1 cellular context compared by ENCODE assay signal in the genomic region with DNA sequence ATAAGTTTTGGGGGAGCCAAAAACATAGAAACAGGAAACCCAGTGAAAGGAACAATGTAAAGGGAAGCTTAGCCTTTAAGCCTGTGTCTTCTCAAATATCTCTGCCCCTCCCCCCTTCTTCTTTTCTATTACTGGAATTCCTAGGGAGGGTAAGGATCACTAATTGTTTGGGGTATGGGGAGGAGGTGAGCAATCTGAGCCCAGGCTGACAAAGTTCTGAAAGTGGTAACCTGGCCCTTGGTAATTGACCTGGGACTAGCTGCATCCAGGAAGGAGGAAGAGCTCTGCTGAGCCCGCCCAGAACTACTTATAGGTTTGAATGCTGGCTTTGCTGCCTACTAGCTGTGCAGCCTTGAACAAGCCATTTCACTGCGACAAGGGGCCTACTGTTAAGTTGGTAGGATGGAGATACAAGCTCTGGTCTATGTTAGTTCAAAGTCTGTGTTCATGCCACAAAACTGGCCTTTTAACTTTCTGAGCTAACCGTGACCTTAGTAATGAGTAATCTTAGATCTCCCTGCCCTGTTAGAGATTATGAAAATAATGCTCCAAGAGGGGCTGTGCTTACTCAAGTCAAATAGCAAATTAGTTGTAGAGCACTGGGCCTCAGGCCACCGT.
A peak's percentile ranks its signal among the peaks of the same experiment; 100 is the strongest.
TF ChIP-seq lines count a peak whose summit lies in the region.

No MANE protein-coding gene starts in this region.

TF ChIP-seq in HepG2, 621 proteins besides CTCF, POLR2A, EP300 and RAD21 (continued from another document and continues in another):
- TF ChIP-seq, protein P1, sequence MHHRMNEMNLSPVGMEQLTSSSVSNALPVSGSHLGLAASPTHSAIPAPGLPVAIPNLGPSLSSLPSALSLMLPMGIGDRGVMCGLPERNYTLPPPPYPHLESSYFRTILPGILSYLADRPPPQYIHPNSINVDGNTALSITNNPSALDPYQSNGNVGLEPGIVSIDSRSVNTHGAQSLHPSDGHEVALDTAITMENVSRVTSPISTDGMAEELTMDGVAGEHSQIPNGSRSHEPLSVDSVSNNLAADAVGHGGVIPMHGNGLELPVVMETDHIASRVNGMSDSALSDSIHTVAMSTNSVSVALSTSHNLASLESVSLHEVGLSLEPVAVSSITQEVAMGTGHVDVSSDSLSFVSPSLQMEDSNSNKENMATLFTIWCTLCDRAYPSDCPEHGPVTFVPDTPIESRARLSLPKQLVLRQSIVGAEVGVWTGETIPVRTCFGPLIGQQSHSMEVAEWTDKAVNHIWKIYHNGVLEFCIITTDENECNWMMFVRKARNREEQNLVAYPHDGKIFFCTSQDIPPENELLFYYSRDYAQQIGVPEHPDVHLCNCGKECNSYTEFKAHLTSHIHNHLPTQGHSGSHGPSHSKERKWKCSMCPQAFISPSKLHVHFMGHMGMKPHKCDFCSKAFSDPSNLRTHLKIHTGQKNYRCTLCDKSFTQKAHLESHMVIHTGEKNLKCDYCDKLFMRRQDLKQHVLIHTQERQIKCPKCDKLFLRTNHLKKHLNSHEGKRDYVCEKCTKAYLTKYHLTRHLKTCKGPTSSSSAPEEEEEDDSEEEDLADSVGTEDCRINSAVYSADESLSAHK (CRISPR knock-in tag; IDR thresholded peaks at IDR 0.05; ENCODE audit: borderline replicate concordance) = no peak
- TF ChIP-seq ZNF720 (CRISPR knock-in tag; IDR thresholded peaks at IDR 0.05) = no peak
- TF ChIP-seq MTA1 (CRISPR knock-in tag; IDR thresholded peaks at IDR 0.05; ENCODE audit: borderline replicate concordance) = no peak
- no peak for TF ChIP-seq IKZF1 (IDR thresholded peaks at IDR 0.05)
- TF ChIP-seq, protein P2, sequence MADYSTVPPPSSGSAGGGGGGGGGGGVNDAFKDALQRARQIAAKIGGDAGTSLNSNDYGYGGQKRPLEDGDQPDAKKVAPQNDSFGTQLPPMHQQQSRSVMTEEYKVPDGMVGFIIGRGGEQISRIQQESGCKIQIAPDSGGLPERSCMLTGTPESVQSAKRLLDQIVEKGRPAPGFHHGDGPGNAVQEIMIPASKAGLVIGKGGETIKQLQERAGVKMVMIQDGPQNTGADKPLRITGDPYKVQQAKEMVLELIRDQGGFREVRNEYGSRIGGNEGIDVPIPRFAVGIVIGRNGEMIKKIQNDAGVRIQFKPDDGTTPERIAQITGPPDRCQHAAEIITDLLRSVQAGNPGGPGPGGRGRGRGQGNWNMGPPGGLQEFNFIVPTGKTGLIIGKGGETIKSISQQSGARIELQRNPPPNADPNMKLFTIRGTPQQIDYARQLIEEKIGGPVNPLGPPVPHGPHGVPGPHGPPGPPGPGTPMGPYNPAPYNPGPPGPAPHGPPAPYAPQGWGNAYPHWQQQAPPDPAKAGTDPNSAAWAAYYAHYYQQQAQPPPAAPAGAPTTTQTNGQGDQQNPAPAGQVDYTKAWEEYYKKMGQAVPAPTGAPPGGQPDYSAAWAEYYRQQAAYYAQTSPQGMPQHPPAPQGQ (CRISPR knock-in tag; IDR thresholded peaks at IDR 0.05; ENCODE audit: borderline replicate concordance) = no peak
- TF ChIP-seq, protein P3, sequence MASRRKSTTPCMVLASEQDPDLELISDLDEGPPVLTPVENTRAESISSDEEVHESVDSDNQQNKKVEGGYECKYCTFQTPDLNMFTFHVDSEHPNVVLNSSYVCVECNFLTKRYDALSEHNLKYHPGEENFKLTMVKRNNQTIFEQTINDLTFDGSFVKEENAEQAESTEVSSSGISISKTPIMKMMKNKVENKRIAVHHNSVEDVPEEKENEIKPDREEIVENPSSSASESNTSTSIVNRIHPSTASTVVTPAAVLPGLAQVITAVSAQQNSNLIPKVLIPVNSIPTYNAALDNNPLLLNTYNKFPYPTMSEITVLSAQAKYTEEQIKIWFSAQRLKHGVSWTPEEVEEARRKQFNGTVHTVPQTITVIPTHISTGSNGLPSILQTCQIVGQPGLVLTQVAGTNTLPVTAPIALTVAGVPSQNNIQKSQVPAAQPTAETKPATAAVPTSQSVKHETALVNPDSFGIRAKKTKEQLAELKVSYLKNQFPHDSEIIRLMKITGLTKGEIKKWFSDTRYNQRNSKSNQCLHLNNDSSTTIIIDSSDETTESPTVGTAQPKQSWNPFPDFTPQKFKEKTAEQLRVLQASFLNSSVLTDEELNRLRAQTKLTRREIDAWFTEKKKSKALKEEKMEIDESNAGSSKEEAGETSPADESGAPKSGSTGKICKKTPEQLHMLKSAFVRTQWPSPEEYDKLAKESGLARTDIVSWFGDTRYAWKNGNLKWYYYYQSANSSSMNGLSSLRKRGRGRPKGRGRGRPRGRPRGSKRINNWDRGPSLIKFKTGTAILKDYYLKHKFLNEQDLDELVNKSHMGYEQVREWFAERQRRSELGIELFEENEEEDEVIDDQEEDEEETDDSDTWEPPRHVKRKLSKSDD (CRISPR knock-in tag; IDR thresholded peaks at IDR 0.05; ENCODE audit: low read depth) = no peak
- no peak for TF ChIP-seq ARID2 (CRISPR knock-in tag; IDR thresholded peaks at IDR 0.05; ENCODE audit: borderline replicate concordance)
- TF ChIP-seq ZFP82 (CRISPR knock-in tag; IDR thresholded peaks at IDR 0.05; ENCODE audit: borderline replicate concordance) = no peak
- no peak for TF ChIP-seq ZFAT (CRISPR knock-in tag; conservative IDR thresholded peaks at IDR 0.05)
- no peak for TF ChIP-seq ARNT (IDR thresholded peaks at IDR 0.05)
- no peak for TF ChIP-seq NFKBIZ (CRISPR knock-in tag; IDR thresholded peaks at IDR 0.05)
- TF ChIP-seq MED1 (CRISPR knock-in tag; IDR thresholded peaks at IDR 0.05) = 0 out of 2 replicates have a peak, but pooled peaks have one; percentile 34
- TF ChIP-seq PTBP1 (IDR thresholded peaks at IDR 0.05; ENCODE audit: low read depth, low read length, poor library complexity, severe bottlenecking) = no peak
- TF ChIP-seq MIER3 (CRISPR knock-in tag; IDR thresholded peaks at IDR 0.05; ENCODE audit: borderline replicate concordance) = no peak
- no peak for TF ChIP-seq PAX8 (CRISPR knock-in tag; IDR thresholded peaks at IDR 0.05; ENCODE audit: borderline replicate concordance)
- TF ChIP-seq HDAC6 (IDR thresholded peaks at IDR 0.05; ENCODE audit: low read depth, low read length) = no peak
- no peak for TF ChIP-seq PHB2 (IDR thresholded peaks at IDR 0.05; ENCODE audit: partially characterized antibody)
- no peak for TF ChIP-seq SNAI1 (CRISPR knock-in tag; IDR thresholded peaks at IDR 0.05; ENCODE audit: borderline replicate concordance)
- TF ChIP-seq ZNF180 (CRISPR knock-in tag; IDR thresholded peaks at IDR 0.05; ENCODE audit: borderline replicate concordance, low read depth) = no peak
- no peak for TF ChIP-seq ZNF296 (CRISPR knock-in tag; conservative IDR thresholded peaks at IDR 0.05)
- no peak for TF ChIP-seq SIX4 (CRISPR knock-in tag; IDR thresholded peaks at IDR 0.05)
- TF ChIP-seq, protein P4, sequence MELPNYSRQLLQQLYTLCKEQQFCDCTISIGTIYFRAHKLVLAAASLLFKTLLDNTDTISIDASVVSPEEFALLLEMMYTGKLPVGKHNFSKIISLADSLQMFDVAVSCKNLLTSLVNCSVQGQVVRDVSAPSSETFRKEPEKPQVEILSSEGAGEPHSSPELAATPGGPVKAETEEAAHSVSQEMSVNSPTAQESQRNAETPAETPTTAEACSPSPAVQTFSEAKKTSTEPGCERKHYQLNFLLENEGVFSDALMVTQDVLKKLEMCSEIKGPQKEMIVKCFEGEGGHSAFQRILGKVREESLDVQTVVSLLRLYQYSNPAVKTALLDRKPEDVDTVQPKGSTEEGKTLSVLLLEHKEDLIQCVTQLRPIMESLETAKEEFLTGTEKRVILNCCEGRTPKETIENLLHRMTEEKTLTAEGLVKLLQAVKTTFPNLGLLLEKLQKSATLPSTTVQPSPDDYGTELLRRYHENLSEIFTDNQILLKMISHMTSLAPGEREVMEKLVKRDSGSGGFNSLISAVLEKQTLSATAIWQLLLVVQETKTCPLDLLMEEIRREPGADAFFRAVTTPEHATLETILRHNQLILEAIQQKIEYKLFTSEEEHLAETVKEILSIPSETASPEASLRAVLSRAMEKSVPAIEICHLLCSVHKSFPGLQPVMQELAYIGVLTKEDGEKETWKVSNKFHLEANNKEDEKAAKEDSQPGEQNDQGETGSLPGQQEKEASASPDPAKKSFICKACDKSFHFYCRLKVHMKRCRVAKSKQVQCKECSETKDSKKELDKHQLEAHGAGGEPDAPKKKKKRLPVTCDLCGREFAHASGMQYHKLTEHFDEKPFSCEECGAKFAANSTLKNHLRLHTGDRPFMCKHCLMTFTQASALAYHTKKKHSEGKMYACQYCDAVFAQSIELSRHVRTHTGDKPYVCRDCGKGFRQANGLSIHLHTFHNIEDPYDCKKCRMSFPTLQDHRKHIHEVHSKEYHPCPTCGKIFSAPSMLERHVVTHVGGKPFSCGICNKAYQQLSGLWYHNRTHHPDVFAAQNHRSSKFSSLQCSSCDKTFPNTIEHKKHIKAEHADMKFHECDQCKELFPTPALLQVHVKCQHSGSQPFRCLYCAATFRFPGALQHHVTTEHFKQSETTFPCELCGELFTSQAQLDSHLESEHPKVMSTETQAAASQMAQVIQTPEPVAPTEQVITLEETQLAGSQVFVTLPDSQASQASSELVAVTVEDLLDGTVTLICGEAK (IDR thresholded peaks at IDR 0.05) = no peak
- TF ChIP-seq, protein P4 (CRISPR knock-in tag; IDR thresholded peaks at IDR 0.05) = no peak
- peak in 1 of 2 experiments; percentile 65; a peak in 1 of 4 replicates for TF ChIP-seq NR2F1 (CRISPR knock-in tag; IDR thresholded peaks at IDR 0.05)
- TF ChIP-seq FOXP1 (IDR thresholded peaks at IDR 0.05) = no peak
- no peak for TF ChIP-seq FOXP1 (CRISPR knock-in tag; IDR thresholded peaks at IDR 0.05)
- no peak for TF ChIP-seq BHLHE40 (IDR thresholded peaks at IDR 0.05; ENCODE audit: low read length)
- TF ChIP-seq, protein P5, sequence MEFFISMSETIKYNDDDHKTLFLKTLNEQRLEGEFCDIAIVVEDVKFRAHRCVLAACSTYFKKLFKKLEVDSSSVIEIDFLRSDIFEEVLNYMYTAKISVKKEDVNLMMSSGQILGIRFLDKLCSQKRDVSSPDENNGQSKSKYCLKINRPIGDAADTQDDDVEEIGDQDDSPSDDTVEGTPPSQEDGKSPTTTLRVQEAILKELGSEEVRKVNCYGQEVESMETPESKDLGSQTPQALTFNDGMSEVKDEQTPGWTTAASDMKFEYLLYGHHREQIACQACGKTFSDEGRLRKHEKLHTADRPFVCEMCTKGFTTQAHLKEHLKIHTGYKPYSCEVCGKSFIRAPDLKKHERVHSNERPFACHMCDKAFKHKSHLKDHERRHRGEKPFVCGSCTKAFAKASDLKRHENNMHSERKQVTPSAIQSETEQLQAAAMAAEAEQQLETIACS (CRISPR knock-in tag; IDR thresholded peaks at IDR 0.05) = no peak
- TF ChIP-seq, protein P6, sequence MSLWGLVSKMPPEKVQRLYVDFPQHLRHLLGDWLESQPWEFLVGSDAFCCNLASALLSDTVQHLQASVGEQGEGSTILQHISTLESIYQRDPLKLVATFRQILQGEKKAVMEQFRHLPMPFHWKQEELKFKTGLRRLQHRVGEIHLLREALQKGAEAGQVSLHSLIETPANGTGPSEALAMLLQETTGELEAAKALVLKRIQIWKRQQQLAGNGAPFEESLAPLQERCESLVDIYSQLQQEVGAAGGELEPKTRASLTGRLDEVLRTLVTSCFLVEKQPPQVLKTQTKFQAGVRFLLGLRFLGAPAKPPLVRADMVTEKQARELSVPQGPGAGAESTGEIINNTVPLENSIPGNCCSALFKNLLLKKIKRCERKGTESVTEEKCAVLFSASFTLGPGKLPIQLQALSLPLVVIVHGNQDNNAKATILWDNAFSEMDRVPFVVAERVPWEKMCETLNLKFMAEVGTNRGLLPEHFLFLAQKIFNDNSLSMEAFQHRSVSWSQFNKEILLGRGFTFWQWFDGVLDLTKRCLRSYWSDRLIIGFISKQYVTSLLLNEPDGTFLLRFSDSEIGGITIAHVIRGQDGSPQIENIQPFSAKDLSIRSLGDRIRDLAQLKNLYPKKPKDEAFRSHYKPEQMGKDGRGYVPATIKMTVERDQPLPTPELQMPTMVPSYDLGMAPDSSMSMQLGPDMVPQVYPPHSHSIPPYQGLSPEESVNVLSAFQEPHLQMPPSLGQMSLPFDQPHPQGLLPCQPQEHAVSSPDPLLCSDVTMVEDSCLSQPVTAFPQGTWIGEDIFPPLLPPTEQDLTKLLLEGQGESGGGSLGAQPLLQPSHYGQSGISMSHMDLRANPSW (CRISPR knock-in tag; IDR thresholded peaks at IDR 0.05; ENCODE audit: borderline replicate concordance) = no peak
- no peak for TF ChIP-seq RNF2 (conservative IDR thresholded peaks at IDR 0.05; ENCODE audit: low read depth)
- no peak for TF ChIP-seq IRX3 (CRISPR knock-in tag; IDR thresholded peaks at IDR 0.05; ENCODE audit: borderline replicate concordance, low read depth)
- TF ChIP-seq, protein P7, sequence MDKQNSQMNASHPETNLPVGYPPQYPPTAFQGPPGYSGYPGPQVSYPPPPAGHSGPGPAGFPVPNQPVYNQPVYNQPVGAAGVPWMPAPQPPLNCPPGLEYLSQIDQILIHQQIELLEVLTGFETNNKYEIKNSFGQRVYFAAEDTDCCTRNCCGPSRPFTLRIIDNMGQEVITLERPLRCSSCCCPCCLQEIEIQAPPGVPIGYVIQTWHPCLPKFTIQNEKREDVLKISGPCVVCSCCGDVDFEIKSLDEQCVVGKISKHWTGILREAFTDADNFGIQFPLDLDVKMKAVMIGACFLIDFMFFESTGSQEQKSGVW (CRISPR knock-in tag; IDR thresholded peaks at IDR 0.05; ENCODE audit: borderline replicate concordance) = no peak
- TF ChIP-seq ISL2 (CRISPR knock-in tag; IDR thresholded peaks at IDR 0.05) = peak; percentile 82
- TF ChIP-seq HNF4A (CRISPR knock-in tag; IDR thresholded peaks at IDR 0.05) = peak; percentile 78
- TF ChIP-seq NR1H2 (CRISPR knock-in tag; IDR thresholded peaks at IDR 0.05; ENCODE audit: borderline replicate concordance, low read depth) = no peak
- TF ChIP-seq ZNF616 (CRISPR knock-in tag; IDR thresholded peaks at IDR 0.05; ENCODE audit: low read depth) = no peak
- TF ChIP-seq ZNF264 (CRISPR knock-in tag; IDR thresholded peaks at IDR 0.05) = 0 out of 2 replicates have a peak, but pooled peaks have one; percentile 52
- TF ChIP-seq ARNT2 (CRISPR knock-in tag; IDR thresholded peaks at IDR 0.05; ENCODE audit: low read depth) = no peak
